Comparison of ENCODE assay signal across 1 cellular context in genomic region chr7:93231799-93232672, GRCh38.
A peak's percentile ranks its signal among the peaks of the same experiment; 100 is the strongest.
TF ChIP-seq lines count a peak whose summit lies in the region.

VPS50 (plus strand) TSS chr7:93232366; CDS start chr7:93232468, 102 bp downstream.

TF ChIP-seq in HepG2, 621 proteins besides CTCF, POLR2A, EP300 and RAD21 (continued from another document and continues in another):
- TF ChIP-seq GMEB1 (CRISPR knock-in tag; IDR thresholded peaks at IDR 0.05; ENCODE audit: borderline replicate concordance) = peak; percentile 52; the same call in 1 of the 2 replicates
- TF ChIP-seq ZFX (CRISPR knock-in tag; IDR thresholded peaks at IDR 0.05; ENCODE audit: low read depth) = peak; percentile 60
- TF ChIP-seq KDM5A (IDR thresholded peaks at IDR 0.05; ENCODE audit: borderline replicate concordance, low read length) = peak; percentile 99
- no peak for TF ChIP-seq ZBTB37 (CRISPR knock-in tag; IDR thresholded peaks at IDR 0.05)
- peak; percentile 34 for TF ChIP-seq FOSL2 (CRISPR knock-in tag; IDR thresholded peaks at IDR 0.05)
- peak; percentile 99 for TF ChIP-seq ZNF335 (CRISPR knock-in tag; IDR thresholded peaks at IDR 0.05)
- no peak for TF ChIP-seq JUNB (CRISPR knock-in tag; IDR thresholded peaks at IDR 0.05; ENCODE audit: borderline replicate concordance)
- no peak for TF ChIP-seq CENPBD1 (CRISPR knock-in tag; IDR thresholded peaks at IDR 0.05; ENCODE audit: borderline replicate concordance, low read depth)
- peak; percentile 67 for TF ChIP-seq MXD4 (CRISPR knock-in tag; IDR thresholded peaks at IDR 0.05)
- peak; percentile 62; the same call in 1 of the 2 replicates for TF ChIP-seq ZNF431 (CRISPR knock-in tag; IDR thresholded peaks at IDR 0.05; ENCODE audit: borderline replicate concordance, low read depth)
- peak; percentile 97 for TF ChIP-seq YY1 (IDR thresholded peaks at IDR 0.05; ENCODE audit: insufficient read depth, insufficient replicate concordance, low read depth, low read length)
- TF ChIP-seq NR2F2 (IDR thresholded peaks at IDR 0.05; ENCODE audit: borderline replicate concordance, low read depth) = peak; percentile 30; the same call in 1 of the 2 replicates
- peak; percentile 91; the same call in 1 of the 3 replicates for TF ChIP-seq MXI1 (IDR thresholded peaks at IDR 0.05; ENCODE audit: borderline replicate concordance, low read depth, low read length)
- 0 out of 2 replicates have a peak, but pooled peaks have one; percentile 54 for TF ChIP-seq HNF1A (IDR thresholded peaks at IDR 0.05; ENCODE audit: low read depth)
- TF ChIP-seq HNF1A (CRISPR knock-in tag; IDR thresholded peaks at IDR 0.05; ENCODE audit: borderline replicate concordance) = 0 out of 2 replicates have a peak, but pooled peaks have one; percentile 65
- TF ChIP-seq THAP11 (CRISPR knock-in tag; IDR thresholded peaks at IDR 0.05) = peak; percentile 100
- peak; percentile 81 for TF ChIP-seq DRAP1 (CRISPR knock-in tag; IDR thresholded peaks at IDR 0.05)
- peak; percentile 81; the same call in 1 of the 2 replicates for TF ChIP-seq KDM2A (CRISPR knock-in tag; IDR thresholded peaks at IDR 0.05; ENCODE audit: borderline replicate concordance, low read depth)
- peak; percentile 98 for TF ChIP-seq HDAC1 (CRISPR knock-in tag; IDR thresholded peaks at IDR 0.05)
- TF ChIP-seq ZNF552 (CRISPR knock-in tag; IDR thresholded peaks at IDR 0.05; ENCODE audit: borderline replicate concordance) = 0 out of 2 replicates have a peak, but pooled peaks have one; percentile 31
- TF ChIP-seq DMAP1 (CRISPR knock-in tag; IDR thresholded peaks at IDR 0.05) = peak; percentile 20; the same call in 1 of the 2 replicates
- peak; percentile 65 for TF ChIP-seq MNT (IDR thresholded peaks at IDR 0.05)
- TF ChIP-seq ZNF343 (CRISPR knock-in tag; IDR thresholded peaks at IDR 0.05) = peak; percentile 58; the same call in 1 of the 2 replicates
- peak; percentile 49; the same call in 1 of the 2 replicates for TF ChIP-seq NR0B2 (CRISPR knock-in tag; IDR thresholded peaks at IDR 0.05)
- TF ChIP-seq BHLHE40 (IDR thresholded peaks at IDR 0.05; ENCODE audit: low read length) = peak; percentile 41; the same call in 1 of the 2 replicates
- peak; percentile 65 for TF ChIP-seq ARNTL (CRISPR knock-in tag; IDR thresholded peaks at IDR 0.05)
- peak; percentile 39; the same call in 1 of the 2 replicates for TF ChIP-seq FOXP4 (CRISPR knock-in tag; IDR thresholded peaks at IDR 0.05)
- TF ChIP-seq ZNF747 (CRISPR knock-in tag; IDR thresholded peaks at IDR 0.05; ENCODE audit: borderline replicate concordance) = 0 out of 2 replicates have a peak, but pooled peaks have one; percentile 39
- TF ChIP-seq NFYB (CRISPR knock-in tag; IDR thresholded peaks at IDR 0.05) = peak; percentile 44
- TF ChIP-seq DR1 (CRISPR knock-in tag; IDR thresholded peaks at IDR 0.05) = peak; percentile 79
- peak; percentile 26 for TF ChIP-seq ATF2 (CRISPR knock-in tag; IDR thresholded peaks at IDR 0.05)
- peak; percentile 53; the same call in 1 of the 2 replicates for TF ChIP-seq ZNF513 (CRISPR knock-in tag; conservative IDR thresholded peaks at IDR 0.05)
- TF ChIP-seq MEIS2 (CRISPR knock-in tag; IDR thresholded peaks at IDR 0.05) = 0 out of 2 replicates have a peak, but pooled peaks have one; percentile 41
- peak; percentile 97 for TF ChIP-seq NR2C2 (CRISPR knock-in tag; IDR thresholded peaks at IDR 0.05; ENCODE audit: borderline replicate concordance)
- peak; percentile 38; the same call in 1 of the 2 replicates for TF ChIP-seq MYC (CRISPR knock-in tag; IDR thresholded peaks at IDR 0.05; ENCODE audit: borderline replicate concordance)
- TF ChIP-seq SIN3B (IDR thresholded peaks at IDR 0.05; ENCODE audit: low read length) = peak; percentile 98
- TF ChIP-seq SMAD1 (CRISPR knock-in tag; IDR thresholded peaks at IDR 0.05; ENCODE audit: borderline replicate concordance, low read depth) = peak; percentile 33; the same call in 1 of the 2 replicates
- no peak for TF ChIP-seq STAG1 (CRISPR knock-in tag; IDR thresholded peaks at IDR 0.05)
- peak; percentile 71 for TF ChIP-seq TBX2 (CRISPR knock-in tag; IDR thresholded peaks at IDR 0.05; ENCODE audit: borderline replicate concordance)
- TF ChIP-seq ZBTB34 (CRISPR knock-in tag; IDR thresholded peaks at IDR 0.05) = no peak
- TF ChIP-seq ZNF678 (CRISPR knock-in tag; IDR thresholded peaks at IDR 0.05) = peak; percentile 43; the same call in 1 of the 2 replicates
- 0 out of 2 replicates have a peak, but pooled peaks have one; percentile 33 for TF ChIP-seq ZNF414 (CRISPR knock-in tag; IDR thresholded peaks at IDR 0.05)
- TF ChIP-seq CREB1 (IDR thresholded peaks at IDR 0.05) = 0 out of 2 replicates have a peak, but pooled peaks have one; percentile 36
- peak; percentile 88 for TF ChIP-seq CREB1 (CRISPR knock-in tag; IDR thresholded peaks at IDR 0.05)
